24 cellular contexts compared by ENCODE assay signal in the genomic region with DNA sequence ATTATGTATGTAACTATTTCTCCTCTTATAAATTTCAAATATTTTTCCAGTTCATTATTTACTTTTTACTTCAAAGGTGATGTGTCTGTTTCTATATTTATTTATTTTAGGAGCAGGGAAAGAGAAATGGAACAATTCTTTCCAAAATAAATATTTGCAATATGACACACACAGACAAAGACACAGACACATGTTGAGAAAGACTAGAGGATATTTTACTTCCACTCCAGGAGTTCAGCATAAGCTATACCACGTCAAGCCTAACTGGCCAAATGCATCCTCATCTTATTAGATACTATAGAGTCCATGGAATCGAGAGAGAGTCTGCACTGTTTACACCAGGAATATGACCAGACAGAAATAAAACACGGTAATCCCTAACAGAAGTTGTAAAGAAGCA. TPM values are rescaled to one million over a fixed set of nuclear protein-coding genes. Genes with fewer than 3 reads are reported as not detected.
DNase-seq lines count a peak whose midpoint lies in the region; ATAC-seq lines count a peak whose summit lies in the region.
"Had no signal": no experiment of that assay in that cellular context is flagged by ENCODE, and none has a peak within 500 bp of the region (broad histone marks: within the 10 kb centered on the region; RNA-seq: fewer than 3 reads in every experiment).

No MANE protein-coding gene starts in this region.

- peaks cover 4% of the 10 kb centered on the region for H3K4me1 ChIP-seq in CD8-positive, alpha-beta memory T cell (ENCODE audit: insufficient read depth, low read length)

- POLR2A ChIA-PET in CD8-positive, alpha-beta memory T cell (lab: Charles Lee), result no interaction called here

- H3K27me3 ChIP-seq in CD8-positive, alpha-beta memory T cell (ENCODE audit: insufficient read depth, low read length, poor library complexity, severe bottlenecking), result no peaks in the 10 kb centered on the region
- H3K27me3 ChIP-seq: ascending aorta, vagina had no signal

- H3K36me3 Mint-ChIP-seq in activated T-cell treated with anti-CD3 and anti-CD28 coated beads, Interleukin-2, amount 50 U/mL, for 4 hours (ENCODE audit: insufficient read depth), result peaks cover 5% of the 10 kb centered on the region
- H3K36me3 Mint-ChIP-seq in CD8-positive, alpha-beta memory T cell, result peaks cover 0 to 4% (median 0%) of the 10 kb centered on the region in 3 donors

- peak; percentile 61 for ATAC-seq in left lobe of liver
- ATAC-seq in activated T-cell treated with anti-CD3 and anti-CD28 coated beads, Interleukin-2, amount 50 U/mL, for 4 hours, result no peak
- ATAC-seq: activated CD8-positive, alpha-beta T cell treated with anti-CD3 and anti-CD28 coated beads, Interleukin-2, amount 10 ng/mL, durations not matched to agents 7 days and 5 days; CD8-positive, alpha-beta T cell; naive thymus-derived CD4-positive, alpha-beta T cell had no signal

- DNase-seq in COR-L47 (lab: John Stamatoyannopoulos, UW), result peak; percentile 18
- peak; percentile 64 for DNase-seq in NCI-H2029 treated with DMSO at 0.1 percent for 48 hours (lab: John Stamatoyannopoulos, UW)
- DNase-seq in SHP77 (lab: John Stamatoyannopoulos, UW), result peak; percentile 17 to 43
- no peak for DNase-seq in left lobe of liver (ENCODE audit: low spot score)
- no peak for DNase-seq in activated T-cell treated with anti-CD3 and anti-CD28 coated beads, Interleukin-2, amount 50 U/mL, for 4 hours
- no peak for DNase-seq in CD8-positive, alpha-beta memory T cell
- no peak for DNase-seq in central memory CD4-positive, alpha-beta T cell
- no peak for DNase-seq in medulla oblongata (ENCODE audit: extremely low spot score)
- DNase-seq: activated CD4-positive, alpha-beta T cell treated with anti-CD3 and anti-CD28 coated beads for 1 hour; activated CD8-positive, alpha-beta T cell treated with anti-CD3 and anti-CD28 coated beads, Interleukin-2, amount 10 ng/mL, durations not matched to agents 7 days and 5 days; activated effector memory CD4-positive, alpha-beta T cell treated with Interleukin-2 at 50 U/mL for 16 hours; activated naive CD8-positive, alpha-beta T cell treated with anti-CD3 and anti-CD28 coated beads for 36 hours; activated T-cell treated with anti-CD3 and anti-CD28 coated beads for 4 hours; CD8-positive, alpha-beta T cell; cerebellar nuclear complex; islet precursor cell; midbrain; naive thymus-derived CD4-positive, alpha-beta T cell; NCI-H1417 treated with DMSO at 0.1 percent for 48 hours; NCI-H524; nucleus accumbens had no signal

- H3K4me1 Mint-ChIP-seq in activated T-cell treated with anti-CD3 and anti-CD28 coated beads, Interleukin-2, amount 50 U/mL, for 4 hours (ENCODE audit: low read depth), result peaks cover 22% of the 10 kb centered on the region
- peaks cover 19 to 43% (median 41%) of the 10 kb centered on the region in 3 donors for H3K4me1 Mint-ChIP-seq in CD8-positive, alpha-beta memory T cell

- H3K4me3 ChIP-seq in CD8-positive, alpha-beta memory T cell (ENCODE audit: low read length), result no peak overlapping the region
- H3K4me3 ChIP-seq: ascending aorta, vagina had no signal

- H3K9me3 Mint-ChIP-seq in activated T-cell treated with anti-CD3 and anti-CD28 coated beads, Interleukin-2, amount 50 U/mL, for 4 hours, result no peaks in the 10 kb centered on the region
- H3K9me3 Mint-ChIP-seq in CD8-positive, alpha-beta memory T cell, result peaks cover 0 to 3% (median 0%) of the 10 kb centered on the region in 5 donors
- H3K9me3 Mint-ChIP-seq: activated naive CD8-positive, alpha-beta T cell treated with anti-CD3 and anti-CD28 coated beads for 36 hours; CD8-positive, alpha-beta T cell; stimulated activated naive CD8-positive, alpha-beta T cell treated with anti-CD3 and anti-CD28 coated beads, Interleukin-15, Interleukin-2, amounts not matched to agents 100 ng/mL and 50 ng/mL, for 24 hours had no signal

- no peaks in the 10 kb centered on the region for H3K9me3 ChIP-seq in CD8-positive, alpha-beta memory T cell (ENCODE audit: low read length)
- H3K9me3 ChIP-seq: ascending aorta, vagina had no signal

- CTCF ChIA-PET in CD8-positive, alpha-beta memory T cell (lab: Charles Lee), result no interaction called here

- no peak overlapping the region for H3K4me3 Mint-ChIP-seq in activated T-cell treated with anti-CD3 and anti-CD28 coated beads, Interleukin-2, amount 50 U/mL, for 4 hours
- H3K4me3 Mint-ChIP-seq in CD8-positive, alpha-beta memory T cell, result no peak overlapping the region
- H3K4me3 Mint-ChIP-seq: activated CD8-positive, alpha-beta T cell treated with anti-CD3 and anti-CD28 coated beads, Interleukin-2, amount 10 ng/mL, durations not matched to agents 7 days and 5 days; activated naive CD8-positive, alpha-beta T cell treated with anti-CD3 and anti-CD28 coated beads for 36 hours; CD8-positive, alpha-beta T cell; naive thymus-derived CD4-positive, alpha-beta T cell; stimulated activated naive CD8-positive, alpha-beta T cell treated with anti-CD3 and anti-CD28 coated beads, Interleukin-15, Interleukin-2, amounts not matched to agents 100 ng/mL and 50 ng/mL, for 24 hours had no signal

- no peaks in the 10 kb centered on the region for H3K36me3 ChIP-seq in CD8-positive, alpha-beta memory T cell (ENCODE audit: insufficient read depth, low read length)
- H3K36me3 ChIP-seq: ascending aorta, vagina had no signal

- no peak overlapping the region for H3K27ac ChIP-seq in CD8-positive, alpha-beta memory T cell (ENCODE audit: low read depth, low read length)
- H3K27ac ChIP-seq: ascending aorta, vagina had no signal

- H3K27ac Mint-ChIP-seq in CD8-positive, alpha-beta memory T cell, result no peak overlapping the region
- H3K27ac Mint-ChIP-seq: activated CD8-positive, alpha-beta T cell treated with anti-CD3 and anti-CD28 coated beads, Interleukin-2, amount 10 ng/mL, durations not matched to agents 7 days and 5 days; activated naive CD8-positive, alpha-beta T cell treated with anti-CD3 and anti-CD28 coated beads for 36 hours; CD8-positive, alpha-beta T cell; naive thymus-derived CD4-positive, alpha-beta T cell; stimulated activated naive CD8-positive, alpha-beta T cell treated with anti-CD3 and anti-CD28 coated beads, Interleukin-15, Interleukin-2, amounts not matched to agents 100 ng/mL and 50 ng/mL, for 24 hours had no signal

- H3K27me3 Mint-ChIP-seq in activated T-cell treated with anti-CD3 and anti-CD28 coated beads, Interleukin-2, amount 50 U/mL, for 4 hours (ENCODE audit: low read depth), result no peaks in the 10 kb centered on the region
- H3K27me3 Mint-ChIP-seq in CD8-positive, alpha-beta memory T cell, result no peaks in the 10 kb centered on the region
- H3K27me3 Mint-ChIP-seq: activated naive CD8-positive, alpha-beta T cell treated with anti-CD3 and anti-CD28 coated beads for 36 hours; naive thymus-derived CD4-positive, alpha-beta T cell; stimulated activated naive CD8-positive, alpha-beta T cell treated with anti-CD3 and anti-CD28 coated beads, Interleukin-15, Interleukin-2, amounts not matched to agents 100 ng/mL and 50 ng/mL, for 24 hours had no signal

RNA-seq across cellular contexts. Expression of a gene that starts 13.3 kb away (rescaled TPM):
- 52.0 TPM for total RNA-seq in left lobe of liver
- 1 to 10 TPM; 5.9 to 8.3 (median 7.2) TPM for total RNA-seq in activated T-cell treated with anti-CD3 and anti-CD28 coated beads, Interleukin-2, amount 50 U/mL, for 4 hours
- 10 to 100 TPM; 13.4 to 14.5 TPM for total RNA-seq in CD8-positive, alpha-beta memory T cell
- polyA plus RNA-seq in CD8-positive, alpha-beta memory T cell, result 7.4 TPM

Comparison
In these comparisons a context has a peak if more than half of its experiments do, and no peak if none do; other contexts are left out.
1. DNase-seq: peak in COR-L47 (single experiment), NCI-H2029 treated with DMSO at 0.1 percent for 48 hours (single experiment) and SHP77 (2 of 2); none in left lobe of liver (single experiment), activated T-cell treated with anti-CD3 and anti-CD28 coated beads, Interleukin-2, amount 50 U/mL, for 4 hours (single experiment), CD8-positive, alpha-beta memory T cell (0 of 5), central memory CD4-positive, alpha-beta T cell (single experiment) and medulla oblongata (single experiment).